27 cellular contexts compared by ENCODE assay signal in genomic region chr12:124208469-124208868, GRCh38.
"Had no signal": no experiment of that assay in that cellular context is flagged by ENCODE, and none has a peak within 500 bp of the region (broad histone marks: within the 10 kb centered on the region; RNA-seq: fewer than 3 reads in every experiment).

No MANE protein-coding gene starts in this region.

- DNase-seq: activated CD4-positive, alpha-beta T cell treated with anti-CD3 and anti-CD28 coated beads, Interleukin-2, amount 10 ng/mL, durations not matched to agents 24 days and 14 days; activated CD4-positive, alpha-beta T cell treated with anti-CD3 and anti-CD28 coated beads, Interleukin-2, amount 50 U/mL, for 4 hours; activated CD8-positive, alpha-beta T cell treated with anti-CD3 and anti-CD28 coated beads for 36 hours; activated gamma-delta T cell; activated naive CD4-positive, alpha-beta T cell treated with Interleukin-2 at 50 U/mL for 16 hours; activated T-cell treated with anti-CD3 and anti-CD28 coated beads, Interleukin-2, amount 50 U/mL, for 1 hour; adrenal gland; Karpas-422; KBM-7; NCI-H1105; NCI-H1436 treated with DMSO at 0.1 percent for 48 hours; NCI-H1694 treated with DMSO at 0.1 percent for 48 hours; NCI-H2029; NCI-H345; NCI-H524 treated with DMSO at 0.1 percent for 48 hours; NK-92 treated with Interleukin-12 subunit alpha and Interleukin-12 subunit beta, amount 100 ng/mL, for 24 hours; PC-9; SIG-M5; SW 1271; T-helper 1 cell; T1000; WERI-Rb-1 had no signal

- H3K36me3 ChIP-seq: adrenal gland, WERI-Rb-1 had no signal

- ATAC-seq: activated CD8-positive, alpha-beta T cell treated with anti-CD3 and anti-CD28 coated beads for 36 hours; Right ventricle myocardium inferior had no signal

- H3K4me3 ChIP-seq: adrenal gland, PC-9 had no signal

- H3K4me3 Mint-ChIP-seq: activated CD4-positive, alpha-beta T cell treated with anti-CD3 and anti-CD28 coated beads, Interleukin-2, amount 10 ng/mL, durations not matched to agents 24 days and 14 days; activated CD8-positive, alpha-beta T cell treated with anti-CD3 and anti-CD28 coated beads for 36 hours; activated naive CD4-positive, alpha-beta T cell treated with anti-CD3 and anti-CD28 coated beads, Interleukin-2, amount 50 U/mL, for 24 hours; brain had no signal

- H3K27me3 ChIP-seq: adrenal gland had no signal

- H3K4me1 Mint-ChIP-seq: activated CD4-positive, alpha-beta T cell treated with anti-CD3 and anti-CD28 coated beads, Interleukin-2, amount 10 ng/mL, durations not matched to agents 24 days and 14 days; activated naive CD4-positive, alpha-beta T cell treated with anti-CD3 and anti-CD28 coated beads, Interleukin-2, amount 50 U/mL, for 24 hours; brain had no signal

- H3K4me2 ChIP-seq: PC-9 had no signal

- H3K27ac Mint-ChIP-seq: activated CD4-positive, alpha-beta T cell treated with anti-CD3 and anti-CD28 coated beads, Interleukin-2, amount 10 ng/mL, durations not matched to agents 24 days and 14 days; activated CD8-positive, alpha-beta T cell treated with anti-CD3 and anti-CD28 coated beads for 36 hours; activated naive CD4-positive, alpha-beta T cell treated with anti-CD3 and anti-CD28 coated beads, Interleukin-2, amount 50 U/mL, for 24 hours; activated T-helper 2 cell treated with anti-CD3 and anti-CD28 coated beads, Interferon-gamma antibody, Interleukin-2, Interleukin-4, amounts not matched to agents 10 μg/mL and 5 μg/mL and 100 μg/mL, durations not matched to agents 14 hours and 24 hours and 36 hours had no signal

- H2AFZ ChIP-seq: PC-9 had no signal

- H3K27ac ChIP-seq: adrenal gland, PC-9, RWPE1, WERI-Rb-1 had no signal

- H3K4me1 ChIP-seq: adrenal gland had no signal

- H3K36me3 Mint-ChIP-seq: activated naive CD4-positive, alpha-beta T cell treated with anti-CD3 and anti-CD28 coated beads, Interleukin-2, amount 50 U/mL, for 24 hours had no signal

- H3K27me3 Mint-ChIP-seq: activated CD8-positive, alpha-beta T cell treated with anti-CD3 and anti-CD28 coated beads for 36 hours had no signal
